ENCODE assay signal across 18 cellular contexts in the genomic region with DNA sequence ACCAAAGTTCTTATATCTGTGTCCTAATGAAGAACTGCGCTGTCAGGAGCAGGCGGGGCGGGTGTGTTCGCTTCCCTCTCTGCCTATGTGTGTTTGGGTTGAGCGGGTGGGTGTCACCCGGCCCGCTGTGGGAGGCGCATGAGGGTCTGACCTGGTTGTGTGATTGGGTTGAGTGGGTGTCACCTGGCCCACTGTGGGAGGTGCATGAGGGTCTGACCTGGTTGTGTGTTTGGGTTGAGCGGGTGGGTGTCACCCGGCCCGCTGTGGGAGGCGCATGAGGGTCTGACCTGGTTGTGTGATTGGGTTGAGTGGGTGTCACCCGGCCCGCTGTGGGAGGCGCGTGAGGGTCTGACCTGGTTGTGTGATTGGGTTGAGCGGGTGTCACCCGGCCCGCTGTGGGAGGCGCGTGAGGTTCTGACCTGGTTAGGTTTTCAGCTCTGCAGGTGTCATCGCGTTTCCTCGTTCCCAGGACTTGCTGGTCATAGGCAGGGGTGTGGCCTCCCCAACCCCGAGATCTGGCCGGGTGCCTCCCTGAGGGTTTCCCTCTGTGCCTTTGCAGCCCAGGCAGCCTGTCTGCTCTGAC.
DNase-seq lines count a peak whose midpoint lies in the region; ATAC-seq and TF ChIP-seq lines count a peak whose summit lies in the region.
"Had no signal": no experiment of that assay in that cellular context is flagged by ENCODE, and none has a peak within 500 bp of the region (broad histone marks: within the 10 kb centered on the region; RNA-seq: fewer than 3 reads in every experiment).

No MANE protein-coding gene starts in this region.

- TF ChIP-seq CTCF in lower leg skin (IDR thresholded peaks at IDR 0.05), result no peak
- TF ChIP-seq CTCF in GM10266 (IDR thresholded peaks at IDR 0.05; ENCODE audit: control insufficient read depth, insufficient read depth, low read depth, missing control alignments), result no peak

- WGBS in lower leg skin, 2 donors, result 82 to 86% methylated on average over 26 of the region's 26 CpGs

- peaks cover 9 to 19% (median 15%) of the 10 kb centered on the region in 3 donors for H3K36me3 Mint-ChIP-seq in immature natural killer cell
- peaks cover 62 to 75% of the 10 kb centered on the region in 2 donors for H3K36me3 Mint-ChIP-seq in stimulated activated naive B cell treated with anti-CD40 and anti-IgM and Interleukin-4, amounts not matched to agents 10 μg/mL and 1 μg/mL and 100 μg/mL, for 72 hours

- no peak overlapping the region for H3K4me3 Mint-ChIP-seq in immature natural killer cell
- H3K4me3 Mint-ChIP-seq in stimulated activated naive CD8-positive, alpha-beta T cell treated with anti-CD3 and anti-CD28 coated beads, Interleukin-15, amount 100 ng/mL, for 72 hours, result peak overlapping the region; percentile 2 to 56
- H3K4me3 Mint-ChIP-seq in stimulated activated naive B cell treated with anti-CD40 and anti-IgM and Interleukin-4, amounts not matched to agents 10 μg/mL and 1 μg/mL and 100 μg/mL, for 72 hours, result no peak overlapping the region
- H3K4me3 Mint-ChIP-seq: IgD-negative memory B cell had no signal

- no peak for TF ChIP-seq POLR2A in lower leg skin (IDR thresholded peaks at IDR 0.05)

- ATAC-seq in stimulated activated naive CD8-positive, alpha-beta T cell treated with anti-CD3 and anti-CD28 coated beads, Interleukin-15, amount 100 ng/mL, for 72 hours, result peak; percentile 74
- no peak for ATAC-seq in stimulated activated naive B cell treated with anti-CD40 and anti-IgM and Interleukin-4, amounts not matched to agents 10 μg/mL and 1 μg/mL and 100 μg/mL, for 72 hours (replicated peaks)
- ATAC-seq: foreskin keratinocyte, right cardiac atrium, Right ventricle myocardium inferior had no signal

- no peaks in the 10 kb centered on the region for H3K9me3 Mint-ChIP-seq in immature natural killer cell
- H3K9me3 Mint-ChIP-seq in stimulated activated naive CD8-positive, alpha-beta T cell treated with anti-CD3 and anti-CD28 coated beads, Interleukin-15, amount 100 ng/mL, for 72 hours, result no peaks in the 10 kb centered on the region
- H3K9me3 Mint-ChIP-seq in stimulated activated naive B cell treated with anti-CD40 and anti-IgM and Interleukin-4, amounts not matched to agents 10 μg/mL and 1 μg/mL and 100 μg/mL, for 72 hours, result no peaks in the 10 kb centered on the region
- H3K9me3 Mint-ChIP-seq: activated naive CD4-positive, alpha-beta T cell treated with anti-CD3 and anti-CD28 coated beads, Interleukin-2, amount 50 U/mL, for 72 hours; IgD-negative memory B cell had no signal

- peaks cover 2% of the 10 kb centered on the region in 3 donors for H3K27me3 Mint-ChIP-seq in immature natural killer cell (ENCODE audit: low read depth in 3 of 3)
- no peaks in the 10 kb centered on the region for H3K27me3 Mint-ChIP-seq in stimulated activated naive CD8-positive, alpha-beta T cell treated with anti-CD3 and anti-CD28 coated beads, Interleukin-15, amount 100 ng/mL, for 72 hours
- peaks cover 0 to 6% of the 10 kb centered on the region in 2 donors for H3K27me3 Mint-ChIP-seq in stimulated activated naive B cell treated with anti-CD40 and anti-IgM and Interleukin-4, amounts not matched to agents 10 μg/mL and 1 μg/mL and 100 μg/mL, for 72 hours
- H3K27me3 Mint-ChIP-seq: IgD-negative memory B cell had no signal

- peak; percentile 6 for DNase-seq in activated gamma-delta T cell treated with anti-CD3 and anti-CD28 coated beads, Interleukin-2, amount 50 U/mL, for 16 hours (ENCODE audit: low read depth)
- DNase-seq in activated gamma-delta T cell treated with Interleukin-2 at 50 U/mL for 16 hours (no peak), activated T-cell treated with anti-CD3 and anti-CD28 coated beads for 4 hours (peak; percentile 4), immature natural killer cell (peak in 2 of 3 donors; percentile 20 to 28), lower leg skin (ENCODE audit: low spot score in 2 of 2) (no peak), GM10266 (ENCODE audit: extremely low spot score) (no peak)
- peak in 1 of 2 donors; percentile 37 for DNase-seq in stimulated activated naive CD8-positive, alpha-beta T cell treated with anti-CD3 and anti-CD28 coated beads, Interleukin-15, amount 100 ng/mL, for 72 hours
- DNase-seq in stimulated activated naive B cell treated with anti-CD40 and anti-IgM and Interleukin-4, amounts not matched to agents 10 μg/mL and 1 μg/mL and 100 μg/mL, for 72 hours, result no peak
- DNase-seq: cortex of kidney, DMS53, foreskin keratinocyte, NCI-H1694, NCI-H748 treated with DMSO at 0.1 percent for 48 hours had no signal

- no peak overlapping the region for H3K4me3 ChIP-seq in lower leg skin (ENCODE audit: low read depth, poor library complexity, severe bottlenecking)
- H3K4me3 ChIP-seq: HAP-1 had no signal

- H3K4me1 Mint-ChIP-seq in immature natural killer cell, result peaks cover 6 to 15% of the 10 kb centered on the region in 2 donors
- peaks cover 25% of the 10 kb centered on the region for H3K4me1 Mint-ChIP-seq in stimulated activated naive CD8-positive, alpha-beta T cell treated with anti-CD3 and anti-CD28 coated beads, Interleukin-15, amount 100 ng/mL, for 72 hours
- H3K4me1 Mint-ChIP-seq in stimulated activated naive B cell treated with anti-CD40 and anti-IgM and Interleukin-4, amounts not matched to agents 10 μg/mL and 1 μg/mL and 100 μg/mL, for 72 hours, result peaks cover 32 to 59% of the 10 kb centered on the region in 2 donors

- H3K27ac Mint-ChIP-seq in immature natural killer cell, result peak overlapping the region in 3 of 6 donors; percentile 28 to 46 (median 29)
- H3K27ac Mint-ChIP-seq in stimulated activated naive CD8-positive, alpha-beta T cell treated with anti-CD3 and anti-CD28 coated beads, Interleukin-15, amount 100 ng/mL, for 72 hours, result no peak overlapping the region
- H3K27ac Mint-ChIP-seq in stimulated activated naive B cell treated with anti-CD40 and anti-IgM and Interleukin-4, amounts not matched to agents 10 μg/mL and 1 μg/mL and 100 μg/mL, for 72 hours, result no peak overlapping the region
- H3K27ac Mint-ChIP-seq: IgD-negative memory B cell had no signal

- intact Hi-C loops in lower leg skin (cut with DNase I; ENCODE audit: low total_unique reads), result no loop called here

Comparison
In these comparisons a context has a peak if more than half of its experiments do, and no peak if none do; other contexts are left out.
1. DNase-seq: peak in activated gamma-delta T cell treated with anti-CD3 and anti-CD28 coated beads, Interleukin-2, amount 50 U/mL, for 16 hours (single experiment), activated T-cell treated with anti-CD3 and anti-CD28 coated beads for 4 hours (single experiment) and immature natural killer cell (2 of 3); none in activated gamma-delta T cell treated with Interleukin-2 at 50 U/mL for 16 hours (single experiment), lower leg skin (0 of 2), GM10266 (single experiment) and stimulated activated naive B cell treated with anti-CD40 and anti-IgM and Interleukin-4, amounts not matched to agents 10 μg/mL and 1 μg/mL and 100 μg/mL, for 72 hours (single experiment).
2. H3K4me3 Mint-ChIP-seq: peak in stimulated activated naive CD8-positive, alpha-beta T cell treated with anti-CD3 and anti-CD28 coated beads, Interleukin-15, amount 100 ng/mL, for 72 hours (2 of 2); none in immature natural killer cell (0 of 5) and stimulated activated naive B cell treated with anti-CD40 and anti-IgM and Interleukin-4, amounts not matched to agents 10 μg/mL and 1 μg/mL and 100 μg/mL, for 72 hours (0 of 2).